Comparison of ENCODE assay signal across 9 cellular contexts in genomic region chr2:219352448-219353023, GRCh38. TPM values are rescaled to one million over a fixed set of nuclear protein-coding genes. Genes with fewer than 3 reads are reported as not detected.
DNase-seq lines count a peak whose midpoint lies in the region; ATAC-seq and TF ChIP-seq lines count a peak whose summit lies in the region.
"Had no signal": no experiment of that assay in that cellular context is flagged by ENCODE, and none has a peak within 500 bp of the region (broad histone marks: within the 10 kb centered on the region; RNA-seq: fewer than 3 reads in every experiment).

No MANE protein-coding gene starts in this region.

- DNase-seq in DMS53 (lab: John Stamatoyannopoulos, UW) (peak; percentile 76), NCI-H82 (lab: John Stamatoyannopoulos, UW) (peak; percentile 90), endodermal cell (peak; percentile 92), mucosa of gallbladder (ENCODE audit: low spot score) (peak; percentile 60)
- peak; percentile 85 for DNase-seq in activated CD8-positive, alpha-beta memory T cell treated with anti-CD3 and anti-CD28 coated beads for 24 hours
- DNase-seq in stimulated activated naive CD4-positive, alpha-beta T cell (lab: John Stamatoyannopoulos, UW) = peak; percentile 29 to 68 (median 40)

- no peaks in the 10 kb centered on the region for H3K9me3 ChIP-seq in endodermal cell (ENCODE audit: control insufficient read depth, low read length)

- no peaks in the 10 kb centered on the region for H3K9me3 Mint-ChIP-seq in endodermal cell
- H3K9me3 Mint-ChIP-seq: dendritic cell treated with granulocyte-macrophage colony-stimulating factor and Interleukin-4, amounts not matched to agents 40 ng/mL and 50 ng/mL, for 4 days had no signal

- H3K27ac ChIP-seq in endodermal cell (ENCODE audit: low read depth, low read length) = no peak overlapping the region

- no peaks in the 10 kb centered on the region for H3K36me3 ChIP-seq in endodermal cell (ENCODE audit: control insufficient read depth, insufficient read depth, low read length)

- WGBS in endodermal cell (ENCODE audit: insufficient coverage in 1 of 2, insufficient read length in 1 of 2), 2 experiments = 38 to 40% methylated on average over 1 to 5 of the region's 5 CpGs

- H3K4me1 Mint-ChIP-seq in endodermal cell = no peaks in the 10 kb centered on the region

- H3K4me3 Mint-ChIP-seq in endodermal cell = no peak overlapping the region
- H3K4me3 Mint-ChIP-seq: dendritic cell treated with granulocyte-macrophage colony-stimulating factor and Interleukin-4, amounts not matched to agents 40 ng/mL and 50 ng/mL, for 4 days had no signal

- H3K27me3 Mint-ChIP-seq in endodermal cell (ENCODE audit: insufficient read depth) = peaks cover 62% of the 10 kb centered on the region

- peak; percentile 84 for TF ChIP-seq CTCF in endodermal cell (conservative IDR thresholded peaks at IDR 0.05)

- H3K27me3 ChIP-seq in endodermal cell (ENCODE audit: control insufficient read depth, insufficient read depth, low read length, poor library complexity, severe bottlenecking) = peaks cover 56% of the 10 kb centered on the region

- no peak overlapping the region for H3K4me3 ChIP-seq in endodermal cell (ENCODE audit: low read length)

- H3K4me1 ChIP-seq in endodermal cell (ENCODE audit: control insufficient read depth, insufficient read depth, low read length) = no peaks in the 10 kb centered on the region

- no peak overlapping the region for H3K27ac Mint-ChIP-seq in endodermal cell
- H3K27ac Mint-ChIP-seq: dendritic cell treated with granulocyte-macrophage colony-stimulating factor and Interleukin-4, amounts not matched to agents 40 ng/mL and 50 ng/mL, for 4 days had no signal

- no peak overlapping the region for H3K9ac ChIP-seq in endodermal cell (ENCODE audit: extremely low read depth, low read length, poor library complexity, severe bottlenecking)

- peak; percentile 55 for ATAC-seq in HG03060 (IDR thresholded peaks at IDR 0.05; ENCODE audit: low read depth, unreplicated experiment)
- no peak for ATAC-seq in GM18517 (IDR thresholded peaks at IDR 0.05; ENCODE audit: unreplicated experiment)

- H3K36me3 Mint-ChIP-seq in endodermal cell (ENCODE audit: low read depth) = no peaks in the 10 kb centered on the region

RNA-seq across cellular contexts. Expression of gene RESP18, which starts 20.0 kb away (rescaled TPM):
- total RNA-seq in endodermal cell (not detected), mucosa of gallbladder (not detected)
- polyA plus RNA-seq in endodermal cell (2013, experiment 1 of 2) = not detected
- not detected for polyA plus RNA-seq in endodermal cell (2013, experiment 2 of 2)

RNA-seq across cellular contexts. Expression of gene DNPEP, which starts 35.2 kb away (rescaled TPM):
- total RNA-seq in endodermal cell (10 to 100 TPM; 54.6 to 76.1 TPM), mucosa of gallbladder (58.5 TPM)
- polyA plus RNA-seq in endodermal cell (2013, experiment 1 of 2) = 48.9 TPM
- 41.6 TPM for polyA plus RNA-seq in endodermal cell (2013, experiment 2 of 2)

RNA-seq across cellular contexts. Expression of gene PTPRN, which starts 43.3 kb away (rescaled TPM):
- total RNA-seq in endodermal cell (1 to 10 TPM in 1 of 2 donors, under 1 TPM in 1; 0.44 to 1.1 TPM), mucosa of gallbladder (0.60 TPM)
- polyA plus RNA-seq in endodermal cell (2013, experiment 1 of 2) = 6.5 TPM
- 4.9 TPM for polyA plus RNA-seq in endodermal cell (2013, experiment 2 of 2)

Comparison
In these comparisons a context has a peak if more than half of its experiments do, and no peak if none do; other contexts are left out.
1. DNase-seq: peak in every context shown above with its lines; median percentile 92 in endodermal cell; 90 in NCI-H82; 85 in activated CD8-positive, alpha-beta memory T cell treated with anti-CD3 and anti-CD28 coated beads for 24 hours; 76 in DMS53; 60 in mucosa of gallbladder; 40 in stimulated activated naive CD4-positive, alpha-beta T cell.